In the genomic region with DNA sequence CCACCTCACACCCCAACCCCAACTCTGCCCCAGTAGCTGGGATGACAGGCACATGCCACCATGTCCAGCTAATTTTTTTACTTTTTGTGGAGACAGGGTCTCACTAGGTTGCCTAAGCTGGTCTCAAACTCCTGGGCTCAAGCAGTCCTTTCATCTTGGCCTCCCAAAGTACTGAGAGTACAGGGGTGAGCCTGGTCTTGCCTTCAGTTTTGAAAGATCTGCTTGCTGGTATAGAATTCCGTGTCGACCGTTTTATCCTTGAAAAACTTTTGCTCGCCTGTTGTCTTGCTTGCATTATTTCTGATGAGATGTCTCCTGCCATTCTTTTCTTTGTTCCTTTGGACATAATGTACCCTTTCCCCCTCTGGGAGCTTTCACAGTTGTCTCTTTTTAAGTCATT, we compare ENCODE assay signal across 23 cellular contexts.
DNase-seq lines count a peak whose midpoint lies in the region; FAIRE-seq and TF ChIP-seq lines count a peak whose summit lies in the region.
"Had no signal": no experiment of that assay in that cellular context is flagged by ENCODE, and none has a peak within 500 bp of the region (broad histone marks: within the 10 kb centered on the region; RNA-seq: fewer than 3 reads in every experiment).

No MANE protein-coding gene starts in this region.

- no peak overlapping the region for H3K4me3 ChIP-seq in suprapubic skin
- H3K4me3 ChIP-seq: ascending aorta, SK-N-MC, uterus had no signal

- no peak for TF ChIP-seq POLR2A in GM12891 (IDR thresholded peaks at IDR 0.05; ENCODE audit: low read depth, low read length)
- TF ChIP-seq POLR2A in suprapubic skin (IDR thresholded peaks at IDR 0.05): no peak
- no peak for TF ChIP-seq POLR2A in erythroblast (IDR thresholded peaks at IDR 0.05; ENCODE audit: low read length)

- no peak for TF ChIP-seq EP300 in suprapubic skin (IDR thresholded peaks at IDR 0.05)

- TF ChIP-seq CTCF in suprapubic skin (IDR thresholded peaks at IDR 0.05): no peak

- no peaks in the 10 kb centered on the region for H3K27me3 ChIP-seq in suprapubic skin
- H3K27me3 ChIP-seq: ascending aorta, uterus had no signal

- peak; percentile 51 for FAIRE-seq in GM12891 (lab: Jason Lieb, UNC)
- FAIRE-seq: endothelial cell of umbilical vein had no signal

- intact Hi-C loops in dendritic cell treated with granulocyte-macrophage colony-stimulating factor and Interleukin-4, amounts not matched to agents 40 ng/mL and 50 ng/mL, for 4 days (cut with micrococcal nuclease): no loop called here

- H3K4me1 ChIP-seq in suprapubic skin: peaks cover 16% of the 10 kb centered on the region

- DNase-seq in activated naive CD4-positive, alpha-beta T cell treated with anti-CD3 and anti-CD28 coated beads, Interleukin-2, amount 50 U/mL, for 16 hours: no peak
- DNase-seq in GM12891 (ENCODE audit: insufficient read length, low spot score) (no peak), suprapubic skin (ENCODE audit: low spot score in 2 of 2) (no peak), kidney glomerular epithelial cell (lab: John Stamatoyannopoulos, UW) (no peak), hippocampal formation (lab: John Stamatoyannopoulos, UW) (no peak), erythroblast (lab: John Stamatoyannopoulos, UW) (no peak)
- DNase-seq: ACHN; activated naive CD4-positive, alpha-beta T cell treated with Interleukin-2 at 50 U/mL for 16 hours; C1 segment of cervical spinal cord; central memory CD4-positive, alpha-beta T cell; DMS 273 treated with DMSO at 0.1 percent for 48 hours; glutamatergic neuron; NCI-H1105 treated with DMSO at 0.1 percent for 48 hours; NCI-H2081; NCI-H774; small intestine; uterus had no signal

- no peaks in the 10 kb centered on the region for H3K27me3 Mint-ChIP-seq in activated naive CD4-positive, alpha-beta T cell treated with anti-CD3 and anti-CD28 coated beads, Interleukin-2, amount 50 U/mL, for 24 hours
- no peaks in the 10 kb centered on the region for H3K27me3 Mint-ChIP-seq in dendritic cell treated with granulocyte-macrophage colony-stimulating factor and Interleukin-4, amounts not matched to agents 40 ng/mL and 50 ng/mL, for 4 days

- no peaks in the 10 kb centered on the region for H3K9me3 Mint-ChIP-seq in activated naive CD4-positive, alpha-beta T cell treated with anti-CD3 and anti-CD28 coated beads, Interleukin-2, amount 50 U/mL, for 24 hours
- no peaks in the 10 kb centered on the region for H3K9me3 Mint-ChIP-seq in dendritic cell treated with granulocyte-macrophage colony-stimulating factor and Interleukin-4, amounts not matched to agents 40 ng/mL and 50 ng/mL, for 4 days

- peak overlapping the region; percentile 18 for H3K27ac ChIP-seq in suprapubic skin
- H3K27ac ChIP-seq: ascending aorta, RWPE1, uterus had no signal

- no peaks in the 10 kb centered on the region for H3K36me3 ChIP-seq in suprapubic skin
- H3K36me3 ChIP-seq: ascending aorta, uterus had no signal

- 89% methylated on average over 4 of the region's 4 CpGs for WGBS in suprapubic skin

- H3K36me3 Mint-ChIP-seq in activated naive CD4-positive, alpha-beta T cell treated with anti-CD3 and anti-CD28 coated beads, Interleukin-2, amount 50 U/mL, for 24 hours: peaks cover 15% of the 10 kb centered on the region
- H3K36me3 Mint-ChIP-seq in dendritic cell treated with granulocyte-macrophage colony-stimulating factor and Interleukin-4, amounts not matched to agents 40 ng/mL and 50 ng/mL, for 4 days (ENCODE audit: low read depth): peaks cover 11% of the 10 kb centered on the region

- peaks cover 88% of the 10 kb centered on the region for H3K4me1 Mint-ChIP-seq in activated naive CD4-positive, alpha-beta T cell treated with anti-CD3 and anti-CD28 coated beads, Interleukin-2, amount 50 U/mL, for 24 hours
- H3K4me1 Mint-ChIP-seq in dendritic cell treated with granulocyte-macrophage colony-stimulating factor and Interleukin-4, amounts not matched to agents 40 ng/mL and 50 ng/mL, for 4 days (ENCODE audit: low read depth): peaks cover 46% of the 10 kb centered on the region

- H3K9me3 ChIP-seq in suprapubic skin: no peaks in the 10 kb centered on the region
- H3K9me3 ChIP-seq: ascending aorta, uterus had no signal

- peak overlapping the region; percentile 76 for H3K27ac Mint-ChIP-seq in activated naive CD4-positive, alpha-beta T cell treated with anti-CD3 and anti-CD28 coated beads, Interleukin-2, amount 50 U/mL, for 24 hours
- H3K27ac Mint-ChIP-seq in dendritic cell treated with granulocyte-macrophage colony-stimulating factor and Interleukin-4, amounts not matched to agents 40 ng/mL and 50 ng/mL, for 4 days: peak overlapping the region; percentile 43

- H3K4me3 Mint-ChIP-seq in activated naive CD4-positive, alpha-beta T cell treated with anti-CD3 and anti-CD28 coated beads, Interleukin-2, amount 50 U/mL, for 24 hours: no peak overlapping the region
- H3K4me3 Mint-ChIP-seq in dendritic cell treated with granulocyte-macrophage colony-stimulating factor and Interleukin-4, amounts not matched to agents 40 ng/mL and 50 ng/mL, for 4 days: no peak overlapping the region

TF ChIP-seq in GM12891, 5 proteins besides CTCF, POLR2A, EP300 and RAD21:
- TF ChIP-seq PAX5 (IDR thresholded peaks at IDR 0.05; ENCODE audit: insufficient read depth, low read length, severe bottlenecking) (no peak), SPI1 (IDR thresholded peaks at IDR 0.05; ENCODE audit: low read depth, low read length) (no peak), POU2F2 (IDR thresholded peaks at IDR 0.05; ENCODE audit: low read depth, low read length) (no peak), TAF1 (IDR thresholded peaks at IDR 0.05; ENCODE audit: low read depth, low read length) (no peak), POLR2AphosphoS5 (IDR thresholded peaks at IDR 0.05; ENCODE audit: low read depth, low read length) (no peak)
